Comparison of ENCODE assay signal across 18 cellular contexts in genomic region chr1:162319510-162320160, GRCh38. TPM values are rescaled to one million over a fixed set of nuclear protein-coding genes. Genes with fewer than 3 reads are reported as not detected.
A peak's percentile ranks its signal among the peaks of the same experiment; 100 is the strongest.
DNase-seq lines count a peak whose midpoint lies in the region; ATAC-seq and TF ChIP-seq lines count a peak whose summit lies in the region.
"Had no signal": no experiment of that assay in that cellular context is flagged by ENCODE, and none has a peak within 500 bp of the region (broad histone marks: within the 10 kb centered on the region; RNA-seq: fewer than 3 reads in every experiment).

No MANE protein-coding gene starts in this region.

- H3K9me3 ChIP-seq in RWPE2 (ENCODE audit: severe bottlenecking): no peaks in the 10 kb centered on the region
- H3K9me3 ChIP-seq: BLaER1 treated with 17β-estradiol and CSF1 and Interleukin-3, amounts not matched to agents 10 nM and 100 nM; SK-N-SH had no signal

- no peaks in the 10 kb centered on the region for H3K36me3 ChIP-seq in RWPE2 (ENCODE audit: low read depth)
- H3K36me3 ChIP-seq: BLaER1 treated with 17β-estradiol and CSF1 and Interleukin-3, amounts not matched to agents 10 nM and 100 nM had no signal

- TF ChIP-seq CTCF in RWPE2 (IDR thresholded peaks at IDR 0.05; ENCODE audit: poor library complexity, severe bottlenecking): no peak
- no peak for TF ChIP-seq CTCF in lower leg skin (IDR thresholded peaks at IDR 0.05)

- WGBS in lower leg skin, 2 donors: 39 to 47% methylated on average over 8 of the region's 8 CpGs

- ATAC-seq in RWPE2 (ENCODE audit: low read depth): peak; percentile 19; the same call in 2 of the 3 replicates
- ATAC-seq in esophagus mucosa: peak; percentile 85
- no peak for ATAC-seq in HG02870 (IDR thresholded peaks at IDR 0.05; ENCODE audit: unreplicated experiment)
- ATAC-seq in HG02678 (IDR thresholded peaks at IDR 0.05; ENCODE audit: unreplicated experiment): no peak
- ATAC-seq: stimulated activated memory B cell treated with anti-CD40 and anti-IgM and Interleukin-4, amounts not matched to agents 10 μg/mL and 1 μg/mL and 100 μg/mL, for 72 hours had no signal

- in situ Hi-C loops in G401 (cut with HindIII; ENCODE audit: low sequenced_read_pairs): no loop called here

- H3K27ac ChIP-seq in RWPE2 (ENCODE audit: poor library complexity, severe bottlenecking): no peak overlapping the region
- H3K27ac ChIP-seq: BLaER1 treated with 17β-estradiol and CSF1 and Interleukin-3, amounts not matched to agents 10 nM and 100 nM; VCaP had no signal

- H3K4me3 ChIP-seq in RWPE2 (ENCODE audit: severe bottlenecking) (no peak overlapping the region), lower leg skin (ENCODE audit: low read depth, poor library complexity, severe bottlenecking) (no peak overlapping the region)
- H3K4me3 ChIP-seq: BLaER1 treated with 17β-estradiol and CSF1 and Interleukin-3, amounts not matched to agents 10 nM and 100 nM had no signal

- no peaks in the 10 kb centered on the region for H3K27me3 ChIP-seq in RWPE2 (ENCODE audit: insufficient read depth, poor library complexity, severe bottlenecking)
- H3K27me3 ChIP-seq: BLaER1 treated with 17β-estradiol and CSF1 and Interleukin-3, amounts not matched to agents 10 nM and 100 nM had no signal

- intact Hi-C loops in lower leg skin (cut with DNase I; ENCODE audit: low total_unique reads): loop anchor here (1.0 kb wide), 1 partner anchor 22 kb away; no protein-coding TSS in a partner anchor

- DNase-seq in G401 (ENCODE audit: low spot score): peak; percentile 82
- no peak for DNase-seq in RWPE2 (ENCODE audit: low spot score)
- DNase-seq in non-pigmented ciliary epithelial cell (ENCODE audit: low read depth): peak; percentile 48
- no peak for DNase-seq in lower leg skin (ENCODE audit: low spot score in 2 of 2)
- DNase-seq in activated CD4-positive, alpha-beta T cell treated with anti-CD3 and anti-CD28 coated beads, Interleukin-2, amount 50 U/mL, for 4 hours: no peak
- DNase-seq: activated naive CD4-positive, alpha-beta T cell treated with anti-CD3 and anti-CD28 coated beads, Interleukin-2, amount 10 ng/mL, durations not matched to agents 7 days and 5 days; H7; MV-4-11; SK-N-SH; stimulated activated CD4-positive, alpha-beta T cell treated with anti-CD3 and anti-CD28 coated beads, Interleukin-4, amount 100 ng/mL, for 24 hours had no signal

- H3K4me1 ChIP-seq in RWPE2 (ENCODE audit: insufficient read depth, poor library complexity, severe bottlenecking): no peaks in the 10 kb centered on the region
- H3K4me1 ChIP-seq: BLaER1 treated with 17β-estradiol and CSF1 and Interleukin-3, amounts not matched to agents 10 nM and 100 nM had no signal

- TF ChIP-seq POLR2A in lower leg skin (IDR thresholded peaks at IDR 0.05): no peak

RNA-seq across cellular contexts. Expression of gene SPATA46, which starts 57.0 kb away (rescaled TPM):
- total RNA-seq in G401 (2014; rRNA removed; shearing (Covaris generic)): not detected in 2 replicates
- not detected for total RNA-seq in esophagus mucosa
- total RNA-seq in lower leg skin: not detected
- total RNA-seq: frontal cortex, H7, mucosa of gallbladder had no signal

Comparison
In these comparisons a context has a peak if more than half of its experiments do, and no peak if none do; other contexts are left out.
1. DNase-seq: peak in G401 (single experiment) and non-pigmented ciliary epithelial cell (single experiment); none in RWPE2 (single experiment), lower leg skin (0 of 2) and activated CD4-positive, alpha-beta T cell treated with anti-CD3 and anti-CD28 coated beads, Interleukin-2, amount 50 U/mL, for 4 hours (0 of 2).
2. ATAC-seq: peak in RWPE2 (single experiment) and esophagus mucosa (single experiment); none in HG02870 (single experiment) and HG02678 (single experiment).